In the genomic region with DNA sequence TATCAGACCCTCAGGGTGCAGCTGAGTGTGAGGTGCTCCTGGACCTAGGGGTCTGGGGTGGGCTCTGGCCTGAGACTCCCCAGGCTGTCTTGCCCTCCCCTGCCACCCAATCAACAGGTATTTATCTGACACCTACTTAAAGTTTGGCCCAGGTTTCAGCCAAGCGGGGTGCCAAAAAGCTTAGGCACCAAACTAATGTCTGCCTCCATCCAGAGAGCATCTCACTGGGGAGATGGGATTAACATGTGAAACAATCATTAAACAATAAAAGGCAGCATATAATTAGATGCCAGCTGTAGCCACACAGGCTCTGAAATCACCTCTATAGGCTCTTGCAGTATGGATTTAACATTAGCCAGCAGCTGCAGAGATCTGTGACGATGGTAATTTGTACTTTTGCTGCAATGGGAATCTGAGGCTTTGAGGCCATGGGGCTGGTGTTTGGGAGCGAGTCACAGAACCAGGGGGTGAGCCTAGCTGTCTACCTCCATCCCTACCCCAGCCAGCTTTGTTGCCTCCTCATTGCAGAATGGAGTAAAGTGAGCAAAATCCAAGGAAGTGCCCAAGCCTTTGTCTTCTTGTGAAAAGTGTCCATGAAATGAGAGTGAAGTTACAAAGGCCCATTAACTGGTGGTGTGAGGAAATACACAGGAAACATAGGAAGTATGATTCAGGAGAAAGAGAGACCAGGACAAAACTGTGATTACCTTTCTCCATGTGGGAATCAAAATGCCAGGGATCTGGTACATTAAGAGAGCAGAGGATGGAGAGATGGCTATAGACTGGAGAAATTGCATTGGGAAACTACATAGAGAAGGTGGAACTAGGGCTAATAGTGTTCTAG, we compare ENCODE assay signal across 12 cellular contexts. TPM values are rescaled to one million over a fixed set of nuclear protein-coding genes. Genes with fewer than 3 reads are reported as not detected.
DNase-seq lines count a peak whose midpoint lies in the region; ATAC-seq, FAIRE-seq and TF ChIP-seq lines count a peak whose summit lies in the region.
"Had no signal": no experiment of that assay in that cellular context is flagged by ENCODE, and none has a peak within 500 bp of the region (broad histone marks: within the 10 kb centered on the region; RNA-seq: fewer than 3 reads in every experiment).

No MANE protein-coding gene starts in this region.

- H3K4me3 ChIP-seq in coronary artery (no peak overlapping the region), skin epidermis (no peak overlapping the region), GM23338 (no peak overlapping the region), aorta (ENCODE audit: low read length in 2 of 2) (no peak overlapping the region)
- H3K4me3 ChIP-seq: A549 had no signal

- no peak overlapping the region for H3K4me3 Mint-ChIP-seq in GM23338

- intact Hi-C loops in aorta (cut with DNase I), result no loop called here

- no peaks in the 10 kb centered on the region for H3F3A ChIP-seq in GM23338 (replicated peaks; ENCODE audit: low read depth)

- no peaks in the 10 kb centered on the region; the same call in 2 of the 3 replicates for H3K9me3 Mint-ChIP-seq in GM23338

- no peaks in the 10 kb centered on the region for H3K79me2 ChIP-seq in GM23338 (replicated peaks; ENCODE audit: insufficient read depth)

- H3K36me3 ChIP-seq in GM23338 (ENCODE audit: insufficient read depth) (no peaks in the 10 kb centered on the region), aorta (ENCODE audit: control insufficient read depth in 1 of 2, insufficient read depth in 2 of 2, low read length in 1 of 2) (no peaks in the 10 kb centered on the region)

- H3K4me1 ChIP-seq in GM23338 (ENCODE audit: insufficient read depth) (no peaks in the 10 kb centered on the region), aorta (ENCODE audit: control insufficient read depth in 1 of 2, insufficient read depth in 2 of 2, low read length in 2 of 2) (no peaks in the 10 kb centered on the region)
- H3K4me1 ChIP-seq: A549 had no signal

- no peaks in the 10 kb centered on the region for H4K20me1 ChIP-seq in GM23338 (replicated peaks; ENCODE audit: insufficient read depth)

- TF ChIP-seq CTCF in coronary artery (IDR thresholded peaks at IDR 0.05) (no peak), GM23338 (conservative IDR thresholded peaks at IDR 0.05; ENCODE audit: low read depth in 2 of 2) (no peak)

- peaks cover 10% of the 10 kb centered on the region for H3K27me3 Mint-ChIP-seq in GM23338 (ENCODE audit: insufficient read depth, low read depth, poor library complexity)

- ATAC-seq in GM23338 (no peak), aorta (ENCODE audit: low FRiP score) (no peak)
- ATAC-seq: A549 had no signal

- H3K9me2 ChIP-seq in GM23338 (ENCODE audit: insufficient read depth), result no peaks in the 10 kb centered on the region

- H3K27ac ChIP-seq in coronary artery (peak overlapping the region; percentile 20 to 78), skin epidermis (peak overlapping the region in 20 of 21 experiments; percentile 38 to 92 (median 76)), GM23338 (ENCODE audit: low read depth) (no peak overlapping the region), aorta (ENCODE audit: low read depth in 1 of 2, low read length in 2 of 2) (no peak overlapping the region)
- H3K27ac ChIP-seq: A549 had no signal

- no peak for FAIRE-seq in GM19239 (lab: Jason Lieb, UNC)
- FAIRE-seq: A549, astrocyte had no signal

- no peaks in the 10 kb centered on the region for H3K9me3 ChIP-seq in aorta (ENCODE audit: control insufficient read depth, low read length)
- H3K9me3 ChIP-seq: A549 had no signal

- H3K27ac Mint-ChIP-seq in GM23338, result no peak overlapping the region

- H2AFZ ChIP-seq in GM23338, result no peak overlapping the region

- H3K36me3 Mint-ChIP-seq in GM23338 (ENCODE audit: low read depth), result no peaks in the 10 kb centered on the region

- DNase-seq in NCI-H748 (lab: John Stamatoyannopoulos, UW; ENCODE audit: unreplicated experiment) (peak; percentile 13), NCI-H748 treated with DMSO at 0.1 percent for 48 hours (lab: John Stamatoyannopoulos, UW) (no peak), NCI-H2227 treated with DMSO at 0.1 percent for 48 hours (lab: John Stamatoyannopoulos, UW) (peak; percentile 28), coronary artery (ENCODE audit: low spot score) (no peak), GM23338 (ENCODE audit: low spot score) (no peak), aorta (no peak), GM19239 (ENCODE audit: insufficient read length, low spot score) (no peak)
- DNase-seq: glutamatergic neuron, NCI-H187 had no signal

- no peak overlapping the region for H3K4me2 ChIP-seq in GM23338
- H3K4me2 ChIP-seq: A549 had no signal

- no peaks in the 10 kb centered on the region for H3K27me3 ChIP-seq in GM23338 (ENCODE audit: insufficient read depth)
- H3K27me3 ChIP-seq in aorta (ENCODE audit: control insufficient read depth in 1 of 2, insufficient read depth in 2 of 2, low read length in 1 of 2), result no peaks in the 10 kb centered on the region

- peaks cover 10% of the 10 kb centered on the region; the same call in 2 of the 3 replicates for H3K4me1 Mint-ChIP-seq in GM23338

- 91 to 94% methylated on average over 3 of the region's 3 CpGs for WGBS in aorta, 2 donors

TF ChIP-seq in GM23338, 12 proteins besides CTCF, POLR2A, EP300 and RAD21 (continues in another document):
- no peak for TF ChIP-seq ZNF331 (CRISPR knock-in tag; IDR thresholded peaks at IDR 0.05; ENCODE audit: low read depth)
- TF ChIP-seq, protein P1, sequence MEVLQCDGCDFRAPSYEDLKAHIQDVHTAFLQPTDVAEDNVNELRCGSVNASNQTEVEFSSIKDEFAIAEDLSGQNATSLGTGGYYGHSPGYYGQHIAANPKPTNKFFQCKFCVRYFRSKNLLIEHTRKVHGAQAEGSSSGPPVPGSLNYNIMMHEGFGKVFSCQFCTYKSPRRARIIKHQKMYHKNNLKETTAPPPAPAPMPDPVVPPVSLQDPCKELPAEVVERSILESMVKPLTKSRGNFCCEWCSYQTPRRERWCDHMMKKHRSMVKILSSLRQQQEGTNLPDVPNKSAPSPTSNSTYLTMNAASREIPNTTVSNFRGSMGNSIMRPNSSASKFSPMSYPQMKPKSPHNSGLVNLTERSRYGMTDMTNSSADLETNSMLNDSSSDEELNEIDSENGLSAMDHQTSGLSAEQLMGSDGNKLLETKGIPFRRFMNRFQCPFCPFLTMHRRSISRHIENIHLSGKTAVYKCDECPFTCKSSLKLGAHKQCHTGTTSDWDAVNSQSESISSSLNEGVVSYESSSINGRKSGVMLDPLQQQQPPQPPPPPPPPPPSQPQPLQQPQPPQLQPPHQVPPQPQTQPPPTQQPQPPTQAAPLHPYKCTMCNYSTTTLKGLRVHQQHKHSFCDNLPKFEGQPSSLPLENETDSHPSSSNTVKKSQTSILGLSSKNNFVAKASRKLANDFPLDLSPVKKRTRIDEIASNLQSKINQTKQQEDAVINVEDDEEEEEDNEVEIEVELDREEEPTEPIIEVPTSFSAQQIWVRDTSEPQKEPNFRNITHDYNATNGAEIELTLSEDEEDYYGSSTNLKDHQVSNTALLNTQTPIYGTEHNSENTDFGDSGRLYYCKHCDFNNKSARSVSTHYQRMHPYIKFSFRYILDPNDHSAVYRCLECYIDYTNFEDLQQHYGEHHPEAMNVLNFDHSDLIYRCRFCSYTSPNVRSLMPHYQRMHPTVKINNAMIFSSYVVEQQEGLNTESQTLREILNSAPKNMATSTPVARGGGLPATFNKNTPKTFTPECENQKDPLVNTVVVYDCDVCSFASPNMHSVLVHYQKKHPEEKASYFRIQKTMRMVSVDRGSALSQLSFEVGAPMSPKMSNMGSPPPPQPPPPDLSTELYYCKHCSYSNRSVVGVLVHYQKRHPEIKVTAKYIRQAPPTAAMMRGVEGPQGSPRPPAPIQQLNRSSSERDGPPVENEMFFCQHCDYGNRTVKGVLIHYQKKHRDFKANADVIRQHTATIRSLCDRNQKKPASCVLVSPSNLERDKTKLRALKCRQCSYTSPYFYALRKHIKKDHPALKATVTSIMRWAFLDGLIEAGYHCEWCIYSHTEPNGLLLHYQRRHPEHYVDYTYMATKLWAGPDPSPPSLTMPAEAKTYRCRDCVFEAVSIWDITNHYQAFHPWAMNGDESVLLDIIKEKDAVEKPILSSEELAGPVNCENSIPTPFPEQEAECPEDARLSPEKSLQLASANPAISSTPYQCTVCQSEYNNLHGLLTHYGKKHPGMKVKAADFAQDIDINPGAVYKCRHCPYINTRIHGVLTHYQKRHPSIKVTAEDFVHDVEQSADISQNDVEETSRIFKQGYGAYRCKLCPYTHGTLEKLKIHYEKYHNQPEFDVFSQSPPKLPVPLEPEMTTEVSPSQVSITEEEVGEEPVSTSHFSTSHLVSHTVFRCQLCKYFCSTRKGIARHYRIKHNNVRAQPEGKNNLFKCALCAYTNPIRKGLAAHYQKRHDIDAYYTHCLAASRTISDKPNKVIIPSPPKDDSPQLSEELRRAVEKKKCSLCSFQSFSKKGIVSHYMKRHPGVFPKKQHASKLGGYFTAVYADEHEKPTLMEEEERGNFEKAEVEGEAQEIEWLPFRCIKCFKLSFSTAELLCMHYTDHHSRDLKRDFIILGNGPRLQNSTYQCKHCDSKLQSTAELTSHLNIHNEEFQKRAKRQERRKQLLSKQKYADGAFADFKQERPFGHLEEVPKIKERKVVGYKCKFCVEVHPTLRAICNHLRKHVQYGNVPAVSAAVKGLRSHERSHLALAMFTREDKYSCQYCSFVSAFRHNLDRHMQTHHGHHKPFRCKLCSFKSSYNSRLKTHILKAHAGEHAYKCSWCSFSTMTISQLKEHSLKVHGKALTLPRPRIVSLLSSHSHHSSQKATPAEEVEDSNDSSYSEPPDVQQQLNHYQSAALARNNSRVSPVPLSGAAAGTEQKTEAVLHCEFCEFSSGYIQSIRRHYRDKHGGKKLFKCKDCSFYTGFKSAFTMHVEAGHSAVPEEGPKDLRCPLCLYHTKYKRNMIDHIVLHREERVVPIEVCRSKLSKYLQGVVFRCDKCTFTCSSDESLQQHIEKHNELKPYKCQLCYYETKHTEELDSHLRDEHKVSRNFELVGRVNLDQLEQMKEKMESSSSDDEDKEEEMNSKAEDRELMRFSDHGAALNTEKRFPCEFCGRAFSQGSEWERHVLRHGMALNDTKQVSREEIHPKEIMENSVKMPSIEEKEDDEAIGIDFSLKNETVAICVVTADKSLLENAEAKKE (CRISPR knock-in tag; IDR thresholded peaks at IDR 0.05), result no peak

RNA-seq across cellular contexts. Expression of gene EIF2D, which starts 36.1 kb away (rescaled TPM):
- 26.0 and 34.8 TPM in 2 replicates for total RNA-seq in GM23338 (2014; rRNA removed; shearing (Covaris generic))
- 18.7 and 25.1 TPM in 2 replicates for polyA plus RNA-seq in GM23338 (2016; fragmentation: Nextera tagmentation; extraction: Ambion mirVana)
- total RNA-seq in aorta, result 10 to 100 TPM; 29.6 to 46.5 TPM
- polyA plus RNA-seq in aorta, result 10 to 100 TPM; 26.2 to 48.3 TPM

RNA-seq across cellular contexts. Expression of gene DYRK3, which starts 59.2 kb away (rescaled TPM):
- total RNA-seq in GM23338 (2014; rRNA removed; shearing (Covaris generic)), result 8.5 and 9.5 TPM in 2 replicates
- polyA plus RNA-seq in GM23338 (2016; fragmentation: Nextera tagmentation; extraction: Ambion mirVana) (1.8 and 2.9 TPM in 2 replicates), aorta (1 to 10 TPM; 2.8 to 4.2 TPM)
- 10 to 100 TPM in 1 of 2 donors, 1 to 10 TPM in 1; 8.2 to 10.7 TPM for total RNA-seq in aorta

Comparison
In these comparisons a context has a peak if more than half of its experiments do, and no peak if none do; other contexts are left out.
1. DNase-seq: peak in NCI-H748 (single experiment) and NCI-H2227 treated with DMSO at 0.1 percent for 48 hours (single experiment); none in NCI-H748 treated with DMSO at 0.1 percent for 48 hours (single experiment), coronary artery (single experiment), GM23338 (single experiment), aorta (0 of 2) and GM19239 (single experiment).
2. H3K27ac ChIP-seq: peak in coronary artery (2 of 2) and skin epidermis (20 of 21); none in GM23338 (single experiment) and aorta (0 of 2).